In genomic region chr1:114770989-114771388, GRCh38 we compare ENCODE assay signal across 34 cellular contexts.
"Had no signal": no experiment of that assay in that cellular context is flagged by ENCODE, and none has a peak within 500 bp of the region (broad histone marks: within the 10 kb centered on the region; RNA-seq: fewer than 3 reads in every experiment).

No MANE protein-coding gene starts in this region.

- H3K27me3 ChIP-seq: MG63 had no signal

- DNase-seq: Karpas-422, Kasumi-1, MG63, MM.1S, MV-4-11, NCI-H1048, NCI-H1092, NCI-H1092 treated with DMSO at 0.1 percent for 48 hours, NCI-H1105, NCI-H1105 treated with DMSO at 0.1 percent for 48 hours, NCI-H1417, NCI-H1417 treated with DMSO at 0.1 percent for 48 hours, NCI-H1436, NCI-H1436 treated with DMSO at 0.1 percent for 48 hours, NCI-H146, NCI-H1694, NCI-H1694 treated with DMSO at 0.1 percent for 48 hours, NCI-H187, NCI-H187 treated with DMSO at 0.1 percent for 48 hours, NCI-H1930, NCI-H2029, NCI-H2029 treated with DMSO at 0.1 percent for 48 hours, NCI-H2081, NCI-H2081 treated with DMSO at 0.1 percent for 48 hours, NCI-H2107, NCI-H2171, NCI-H2171 treated with DMSO at 0.1 percent for 48 hours, NCI-H2227 treated with DMSO at 0.1 percent for 48 hours, NCI-H226, NCI-H345, NCI-H446, NCI-H446 treated with DMSO at 0.1 percent for 48 hours, NCI-H510A, NCI-H510A treated with DMSO at 0.1 percent for 48 hours had no signal

- H3K4me3 ChIP-seq: MG63 had no signal

- H3K9me3 ChIP-seq: MG63 had no signal
